ENCODE assay signal across 14 cellular contexts in genomic region chr5:39014544-39014943, GRCh38. TPM values are rescaled to one million over a fixed set of nuclear protein-coding genes. Genes with fewer than 3 reads are reported as not detected.
DNase-seq lines count a peak whose midpoint lies in the region; ATAC-seq and TF ChIP-seq lines count a peak whose summit lies in the region.
"Had no signal": no experiment of that assay in that cellular context is flagged by ENCODE, and none has a peak within 500 bp of the region (broad histone marks: within the 10 kb centered on the region; RNA-seq: fewer than 3 reads in every experiment).

No MANE protein-coding gene starts in this region.

- ATAC-seq in HG02571 (IDR thresholded peaks at IDR 0.05; ENCODE audit: unreplicated experiment), result no peak
- ATAC-seq: CD8-positive, alpha-beta T cell; K562; stimulated activated memory B cell treated with anti-CD40 and anti-IgM and Interleukin-4, amounts not matched to agents 10 μg/mL and 1 μg/mL and 100 μg/mL, for 72 hours had no signal

- CTCF ChIA-PET in BJ (lab: Yijun Ruan, JAX), result interaction anchor here (1.2 to 1.7 kb wide), 2 partner anchors 12 to 67 kb away, joined by 4 read pairs; no protein-coding TSS in a partner anchor

- H3K9me3 ChIP-seq in adipocyte (ENCODE audit: control insufficient read depth, low read length), result no peaks in the 10 kb centered on the region
- peaks cover 0 to 7% (median 0%) of the 10 kb centered on the region in 4 donors for H3K9me3 ChIP-seq in sigmoid colon

- peak; percentile 50 for DNase-seq in BJ (ENCODE audit: low read depth)
- peak; percentile 74 for DNase-seq in adipocyte (ENCODE audit: low read depth)
- peak; percentile 70 for DNase-seq in glomerular visceral epithelial cell (ENCODE audit: extremely low spot score)
- no peak for DNase-seq in sigmoid colon
- no peak for DNase-seq in NCI-H1417 (lab: John Stamatoyannopoulos, UW)
- DNase-seq in NCI-H446 treated with DMSO at 0.1 percent for 48 hours (lab: John Stamatoyannopoulos, UW), result no peak
- no peak for DNase-seq in amygdala (lab: John Stamatoyannopoulos, UW)
- DNase-seq: activated CD4-positive, alpha-beta T cell treated with anti-CD3 and anti-CD28 coated beads for 4 hours; activated naive CD4-positive, alpha-beta T cell treated with anti-CD3 and anti-CD28 coated beads, Interleukin-2, amount 50 U/mL, for 16 hours; CD8-positive, alpha-beta T cell; spleen had no signal

- TF ChIP-seq CTCF in BJ (IDR thresholded peaks at IDR 0.05; ENCODE audit: insufficient read depth, low read depth, low read length) (no peak), sigmoid colon (IDR thresholded peaks at IDR 0.05) (no peak)

- no peaks in the 10 kb centered on the region for H3K27me3 ChIP-seq in BJ (ENCODE audit: control insufficient read depth, insufficient read depth, low read length)
- no peaks in the 10 kb centered on the region for H3K27me3 ChIP-seq in adipocyte (replicated peaks; ENCODE audit: control insufficient read depth, insufficient read depth, low read length)
- no peaks in the 10 kb centered on the region for H3K27me3 ChIP-seq in sigmoid colon
- H3K27me3 ChIP-seq: spleen had no signal

- H3K27ac ChIP-seq in sigmoid colon, result peak overlapping the region; percentile 57 to 84 (median 74)
- H3K27ac ChIP-seq: spleen had no signal

- H3K4me1 ChIP-seq in adipocyte (ENCODE audit: control insufficient read depth, insufficient read depth, low read length) (peaks cover 37% of the 10 kb centered on the region), sigmoid colon (peaks cover 0 to 40% (median 26%) of the 10 kb centered on the region in 4 donors)

- 70% methylated on average over 2 of the region's 2 CpGs for WGBS in sigmoid colon, 2 donors

- TF ChIP-seq EP300 in sigmoid colon (IDR thresholded peaks at IDR 0.05), result peak in 3 of 4 donors; percentile 15 to 82 (median 47)

- H3K4me3 ChIP-seq in BJ (ENCODE audit: low read depth, low read length) (no peak overlapping the region), adipocyte (ENCODE audit: low read length) (no peak overlapping the region), sigmoid colon (no peak overlapping the region)
- H3K4me3 ChIP-seq: K562, spleen had no signal

- peaks cover 1% of the 10 kb centered on the region; the same call in 1 of the 2 replicates for H3K36me3 ChIP-seq in BJ (ENCODE audit: control insufficient read depth, insufficient read depth, low read length)
- peaks cover 31% of the 10 kb centered on the region for H3K36me3 ChIP-seq in adipocyte (ENCODE audit: control insufficient read depth, insufficient read depth, low read length, severe bottlenecking)
- H3K36me3 ChIP-seq in sigmoid colon, result peaks cover 0 to 19% (median 0%) of the 10 kb centered on the region in 4 donors

- no peak for TF ChIP-seq POLR2A in sigmoid colon (IDR thresholded peaks at IDR 0.05)

- POLR2A ChIA-PET in BJ (lab: Charles Lee), result no interaction called here

- peak overlapping the region; percentile 53 for H3K9ac ChIP-seq in adipocyte (ENCODE audit: low read length)

- intact Hi-C loops in sigmoid colon (cut with DNase I), result no loop called here

RNA-seq across cellular contexts. Expression of gene RICTOR, which starts 59.7 kb away (rescaled TPM):
- polyA plus RNA-seq in BJ (2011; rRNA removed), result 6.3 and 11.9 TPM in 2 replicates
- 23.0 and 23.5 TPM in 2 replicates for polyA minus RNA-seq in BJ (2011; rRNA and poly(A)+ RNA removed)
- 10 to 100 TPM; 32.8 to 50.1 (median 41.2) TPM for total RNA-seq in sigmoid colon
- polyA plus RNA-seq in sigmoid colon, result 1 to 10 TPM; 2.5 to 5.9 (median 3.6) TPM

Comparison
In these comparisons a context has a peak if more than half of its experiments do, and no peak if none do; other contexts are left out.
1. DNase-seq: peak in BJ (single experiment), adipocyte (single experiment) and glomerular visceral epithelial cell (single experiment); none in sigmoid colon (single experiment), NCI-H1417 (0 of 3), NCI-H446 treated with DMSO at 0.1 percent for 48 hours (single experiment) and amygdala (0 of 56).